Comparison of ENCODE assay signal across 23 cellular contexts in the genomic region with DNA sequence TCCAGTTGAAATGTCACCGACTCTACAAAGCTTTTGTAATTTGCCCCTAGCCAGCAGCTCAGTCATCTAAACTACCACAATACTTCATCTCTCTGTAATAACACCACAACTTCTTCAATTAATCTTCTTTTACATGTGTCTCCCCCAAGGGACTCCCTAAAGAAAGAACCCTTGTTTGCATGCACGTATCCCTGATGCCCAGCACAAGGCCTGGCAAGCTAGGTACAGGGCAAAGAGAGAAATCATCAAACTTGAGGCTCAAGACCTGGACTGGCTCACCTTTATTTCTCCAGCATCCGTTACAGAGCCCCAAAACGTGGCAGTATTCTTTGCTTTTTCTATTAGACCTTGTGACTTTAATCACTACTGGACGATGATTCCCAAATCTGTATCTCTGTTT. TPM values are rescaled to one million over a fixed set of nuclear protein-coding genes. Genes with fewer than 3 reads are reported as not detected.
A peak's percentile ranks its signal among the peaks of the same experiment; 100 is the strongest.
DNase-seq lines count a peak whose midpoint lies in the region; ATAC-seq, FAIRE-seq and TF ChIP-seq lines count a peak whose summit lies in the region.
"Had no signal": no experiment of that assay in that cellular context is flagged by ENCODE, and none has a peak within 500 bp of the region (broad histone marks: within the 10 kb centered on the region; RNA-seq: fewer than 3 reads in every experiment).

No MANE protein-coding gene starts in this region.

- peaks cover 36% of the 10 kb centered on the region for H3K79me2 ChIP-seq in HepG2 (ENCODE audit: insufficient read depth, low read length)

- peaks cover 74% of the 10 kb centered on the region for H3K4me1 Mint-ChIP-seq in stimulated activated naive CD8-positive, alpha-beta T cell treated with anti-CD3 and anti-CD28 coated beads, Interleukin-15, Interleukin-2, amounts not matched to agents 100 ng/mL and 50 ng/mL, for 24 hours (ENCODE audit: low read depth)
- H3K4me1 Mint-ChIP-seq in stimulated activated naive CD8-positive, alpha-beta T cell treated with anti-CD3 and anti-CD28 coated beads, Interleukin-15, amount 100 ng/mL, for 72 hours, result peaks cover 50% of the 10 kb centered on the region

- 94% methylated on average over 5 of the region's 5 CpGs for WGBS in esophagus muscularis mucosa
- WGBS in HepG2 (ENCODE audit: low lambda C conversion rate), result 97% methylated on average over 5 of the region's 5 CpGs

- in situ Hi-C loops in HepG2 (cut with HindIII; ENCODE audit: extremely low pct_ligation_motif_present, low pct_unique_long_range_greater_than_20kb), result no loop called here

- peak overlapping the region; percentile 15 for H3K4me3 Mint-ChIP-seq in stimulated activated naive CD8-positive, alpha-beta T cell treated with anti-CD3 and anti-CD28 coated beads, Interleukin-15, Interleukin-2, amounts not matched to agents 100 ng/mL and 50 ng/mL, for 24 hours
- H3K4me3 Mint-ChIP-seq in stimulated activated naive CD8-positive, alpha-beta T cell treated with anti-CD3 and anti-CD28 coated beads, Interleukin-15, amount 100 ng/mL, for 72 hours, result peak overlapping the region in 1 of 2 donors; percentile 60
- H3K4me3 Mint-ChIP-seq: central memory CD8-positive, alpha-beta T cell; HFFc6 had no signal

- H3K36me3 Mint-ChIP-seq in stimulated activated naive CD8-positive, alpha-beta T cell treated with anti-CD3 and anti-CD28 coated beads, Interleukin-15, Interleukin-2, amounts not matched to agents 100 ng/mL and 50 ng/mL, for 24 hours (ENCODE audit: low read depth), result peaks cover 45% of the 10 kb centered on the region

- FAIRE-seq in HepG2 (lab: Jason Lieb, UNC), result no peak
- FAIRE-seq: astrocyte, GM12891 had no signal

- TF ChIP-seq POLR2A in esophagus muscularis mucosa (IDR thresholded peaks at IDR 0.05; ENCODE audit: low read depth) (no peak), HepG2 (IDR thresholded peaks at IDR 0.05; ENCODE audit: insufficient read depth in 1 of 2, low read depth in 2 of 2, low read length in 2 of 2) (no peak)

- intact Hi-C loops in esophagus muscularis mucosa (cut with DNase I) (loop anchor here (5.0 kb wide), 3 partner anchors 55 to 110 kb away; partner anchors contain the start of gene C2CD2), HepG2 (cut with micrococcal nuclease; ENCODE audit: unreplicated experiment) (no loop called here)

- no peak overlapping the region for H2AFZ ChIP-seq in HepG2 (ENCODE audit: low read length)

- no peak for TF ChIP-seq EP300 in esophagus muscularis mucosa (IDR thresholded peaks at IDR 0.05)
- TF ChIP-seq EP300 in HepG2 (IDR thresholded peaks at IDR 0.05; ENCODE audit: low read depth in 2 of 2, low read length in 2 of 2), result no peak
- TF ChIP-seq EP300 in HepG2 (CRISPR knock-in tag; IDR thresholded peaks at IDR 0.05; ENCODE audit: borderline replicate concordance), result no peak

- H4K20me1 ChIP-seq in HepG2 (ENCODE audit: insufficient read depth, low read length), result no peaks in the 10 kb centered on the region

- H3K9me3 ChIP-seq in esophagus muscularis mucosa (no peaks in the 10 kb centered on the region), HepG2 (ENCODE audit: low read length) (no peaks in the 10 kb centered on the region)
- H3K9me3 ChIP-seq: mucosa of descending colon, thyroid gland had no signal

- no peaks in the 10 kb centered on the region for H3K27me3 Mint-ChIP-seq in stimulated activated naive CD8-positive, alpha-beta T cell treated with anti-CD3 and anti-CD28 coated beads, Interleukin-15, Interleukin-2, amounts not matched to agents 100 ng/mL and 50 ng/mL, for 24 hours
- H3K27me3 Mint-ChIP-seq in stimulated activated naive CD8-positive, alpha-beta T cell treated with anti-CD3 and anti-CD28 coated beads, Interleukin-15, amount 100 ng/mL, for 72 hours, result no peaks in the 10 kb centered on the region
- H3K27me3 Mint-ChIP-seq: central memory CD8-positive, alpha-beta T cell had no signal

- no peaks in the 10 kb centered on the region for H3K9me3 Mint-ChIP-seq in stimulated activated naive CD8-positive, alpha-beta T cell treated with anti-CD3 and anti-CD28 coated beads, Interleukin-15, Interleukin-2, amounts not matched to agents 100 ng/mL and 50 ng/mL, for 24 hours
- peaks cover 0 to 4% of the 10 kb centered on the region in 2 donors for H3K9me3 Mint-ChIP-seq in stimulated activated naive CD8-positive, alpha-beta T cell treated with anti-CD3 and anti-CD28 coated beads, Interleukin-15, amount 100 ng/mL, for 72 hours
- H3K9me3 Mint-ChIP-seq: central memory CD8-positive, alpha-beta T cell; HFFc6 had no signal

- ATAC-seq in stimulated activated naive CD8-positive, alpha-beta T cell treated with anti-CD3 and anti-CD28 coated beads, Interleukin-15, amount 100 ng/mL, for 72 hours, result no peak
- ATAC-seq in GM21825 (IDR thresholded peaks at IDR 0.05; ENCODE audit: unreplicated experiment) (no peak), GM21529 (IDR thresholded peaks at IDR 0.05; ENCODE audit: unreplicated experiment) (no peak), HepG2 (no peak)
- ATAC-seq: mucosa of descending colon, Right ventricle myocardium inferior had no signal

- POLR2A ChIA-PET in HepG2 (lab: Yijun Ruan, JAX), result interaction anchor here (1.0 kb wide), 1 partner anchor 32 kb away, joined by 6 read pairs; no protein-coding TSS in a partner anchor

- no TSS peak for BruUV-seq in HepG2 (replicated peaks; lab: Mats Ljungman, UMichigan)

- H3K27ac ChIP-seq in esophagus muscularis mucosa (replicated peaks in 1 of 4), result no peak overlapping the region
- no peak overlapping the region for H3K27ac ChIP-seq in HepG2 (ENCODE audit: extremely low read length, insufficient read depth, low read length)
- H3K27ac ChIP-seq: thyroid gland had no signal

- H3K36me3 ChIP-seq in esophagus muscularis mucosa, result peaks cover 0 to 5% (median 2%) of the 10 kb centered on the region in 4 donors
- peaks cover 0 to 7% of the 10 kb centered on the region in 2 experiments; a peak in 2 of 5 replicates for H3K36me3 ChIP-seq in HepG2 (replicated peaks in 1 of 2; ENCODE audit: control insufficient read depth in 1 of 2, insufficient read depth in 2 of 2, low read length in 2 of 2)
- H3K36me3 ChIP-seq: thyroid gland had no signal

- H3K4me3 ChIP-seq in esophagus muscularis mucosa, result no peak overlapping the region
- H3K4me3 ChIP-seq in HepG2 (replicated peaks in 1 of 3; ENCODE audit: insufficient read depth in 1 of 3, low read depth in 2 of 3, low read length in 3 of 3), result no peak overlapping the region
- H3K4me3 ChIP-seq: mucosa of descending colon, thyroid gland had no signal

- H3K9ac ChIP-seq in HepG2 (ENCODE audit: insufficient read depth, low read depth, low read length), result no peak overlapping the region

- no peak for TF ChIP-seq RAD21 in HepG2 (CRISPR knock-in tag; IDR thresholded peaks at IDR 0.05)

- no peak overlapping the region for H3K4me2 ChIP-seq in HepG2 (ENCODE audit: low read depth, low read length)

- H3K4me1 ChIP-seq in esophagus muscularis mucosa (peaks cover 10 to 21% (median 16%) of the 10 kb centered on the region in 4 donors), HepG2 (ENCODE audit: insufficient read depth, low read length) (peaks cover 33% of the 10 kb centered on the region)

- no peaks in the 10 kb centered on the region for H3K27me3 ChIP-seq in esophagus muscularis mucosa
- no peaks in the 10 kb centered on the region for H3K27me3 ChIP-seq in HepG2 (ENCODE audit: control insufficient read depth in 1 of 2, insufficient read depth in 2 of 2, low read length in 2 of 2)
- H3K27me3 ChIP-seq: thyroid gland had no signal

- CTCF ChIA-PET in HepG2 (lab: Yijun Ruan, JAX; ENCODE audit: low intra/inter-chr PET ratio, low total read pairs), result no interaction called here

- no peak for DNase-seq in stimulated activated naive CD8-positive, alpha-beta T cell treated with anti-CD3 and anti-CD28 coated beads, Interleukin-15, amount 100 ng/mL, for 72 hours
- DNase-seq in RKO (ENCODE audit: low spot score) (peak; percentile 37), esophagus muscularis mucosa (ENCODE audit: extremely low spot score) (peak; percentile 74), NCI-H187 treated with DMSO at 0.1 percent for 48 hours (lab: John Stamatoyannopoulos, UW) (no peak), HepG2 (ENCODE audit: low spot score) (no peak)
- DNase-seq: activated CD4-positive, alpha-beta T cell treated with anti-CD3 and anti-CD28 coated beads for 1 hour; activated CD8-positive, alpha-beta memory T cell treated with anti-CD3 and anti-CD28 coated beads, Interleukin-2, amount 50 U/mL, for 48 hours; activated naive CD4-positive, alpha-beta T cell; HFFc6; hippocampal formation; KG1; mucosa of descending colon; NCI-H1694 treated with DMSO at 0.1 percent for 48 hours; NCI-H2227 treated with DMSO at 0.1 percent for 48 hours; stimulated activated naive CD4-positive, alpha-beta T cell; thyroid gland had no signal

- peak overlapping the region; percentile 17 for H3K27ac Mint-ChIP-seq in stimulated activated naive CD8-positive, alpha-beta T cell treated with anti-CD3 and anti-CD28 coated beads, Interleukin-15, Interleukin-2, amounts not matched to agents 100 ng/mL and 50 ng/mL, for 24 hours
- H3K27ac Mint-ChIP-seq in stimulated activated naive CD8-positive, alpha-beta T cell treated with anti-CD3 and anti-CD28 coated beads, Interleukin-15, amount 100 ng/mL, for 72 hours, result no peak overlapping the region
- H3K27ac Mint-ChIP-seq: HFFc6 had no signal

- TF ChIP-seq CTCF in esophagus muscularis mucosa (IDR thresholded peaks at IDR 0.05) (no peak), HepG2 (CRISPR knock-in tag; IDR thresholded peaks at IDR 0.05) (no peak)

RNA-seq across cellular contexts. Expression of gene ZBTB21, which starts 2.6 kb away (rescaled TPM):
- total RNA-seq in esophagus muscularis mucosa (10 to 100 TPM in 1 of 4 donors, 1 to 10 TPM in 3; 5.9 to 15.1 (median 9.2) TPM), HepG2 (2016; rRNA removed; fragmentation: Illumina TruSeq; extraction: Trizol) (6.1 and 7.7 TPM in 2 replicates)
- 0.97 and 1.3 TPM in 2 replicates for total RNA-seq in HepG2 (2016; cell fraction: cytosol; rRNA removed; fragmentation: Illumina TruSeq; extraction: Trizol; ENCODE audit: low read depth)
- total RNA-seq in HepG2 (2016; cell fraction: insoluble cytoplasmic fraction; rRNA removed; fragmentation: Illumina TruSeq; extraction: Trizol), result 5.5 and 8.3 TPM in 2 replicates
- total RNA-seq in HepG2 (2016; cell fraction: membrane; rRNA removed; fragmentation: Illumina TruSeq; extraction: Trizol), result 3.0 and 3.4 TPM in 2 replicates
- total RNA-seq in HepG2 (2016; cell fraction: nucleus; rRNA removed; fragmentation: Illumina TruSeq; extraction: Trizol), result 8.5 and 10.3 TPM in 2 replicates
- 2.5 and 4.5 TPM in 2 replicates for polyA plus RNA-seq in HepG2 (2011; rRNA removed)
- polyA plus RNA-seq in HepG2 (2011; cell fraction: cytosol; rRNA removed), result 1.6 and 2.3 TPM in 2 replicates
- 4.3 and 8.3 TPM in 2 replicates for polyA plus RNA-seq in HepG2 (2011; cell fraction: nucleus; rRNA removed)
- 3.7 and 5.1 TPM in 2 replicates for polyA plus RNA-seq in HepG2 (2012)
- 0.25 TPM in 2 replicates for polyA plus RNA-seq in HepG2 (2016; cell fraction: cytosol; fragmentation: Illumina TruSeq; extraction: Trizol; ENCODE audit: low read depth)
- polyA plus RNA-seq in HepG2 (2016; cell fraction: insoluble cytoplasmic fraction; fragmentation: Illumina TruSeq; extraction: Trizol; ENCODE audit: low read depth), result 5.7 and 5.8 TPM in 2 replicates
- polyA plus RNA-seq in HepG2 (2016; cell fraction: membrane; fragmentation: Illumina TruSeq; extraction: Trizol; ENCODE audit: low read depth), result 0.60 and 0.90 TPM in 2 replicates
- polyA plus RNA-seq in HepG2 (2016; cell fraction: nucleus; fragmentation: Illumina TruSeq; extraction: Trizol; ENCODE audit: insufficient read depth, low read depth), result 8.0 and 9.0 TPM in 2 replicates
- polyA minus RNA-seq in HepG2 (2011; rRNA and poly(A)+ RNA removed; ENCODE audit: low replicate concordance), result 6.1 and 21.7 TPM in 2 replicates
- polyA minus RNA-seq in HepG2 (2011; cell fraction: cytosol; rRNA and poly(A)+ RNA removed), result 4.0 and 6.0 TPM in 2 replicates
- 14.5 and 16.0 TPM in 2 replicates for polyA minus RNA-seq in HepG2 (2011; cell fraction: nucleus; rRNA and poly(A)+ RNA removed)

RNA-seq across cellular contexts. Expression of gene C2CD2, which starts 53.7 kb away (rescaled TPM):
- 10 to 100 TPM; 11.6 to 25.3 (median 18.9) TPM for total RNA-seq in esophagus muscularis mucosa
- total RNA-seq in HepG2 (2016; rRNA removed; fragmentation: Illumina TruSeq; extraction: Trizol), result 10.4 and 12.5 TPM in 2 replicates
- 7.3 and 11.5 TPM in 2 replicates for total RNA-seq in HepG2 (2016; cell fraction: cytosol; rRNA removed; fragmentation: Illumina TruSeq; extraction: Trizol; ENCODE audit: low read depth)
- 10.9 and 12.2 TPM in 2 replicates for total RNA-seq in HepG2 (2016; cell fraction: insoluble cytoplasmic fraction; rRNA removed; fragmentation: Illumina TruSeq; extraction: Trizol)
- 9.5 and 12.2 TPM in 2 replicates for total RNA-seq in HepG2 (2016; cell fraction: membrane; rRNA removed; fragmentation: Illumina TruSeq; extraction: Trizol)
- 14.5 and 19.4 TPM in 2 replicates for total RNA-seq in HepG2 (2016; cell fraction: nucleus; rRNA removed; fragmentation: Illumina TruSeq; extraction: Trizol)
- 19.5 and 19.7 TPM in 2 replicates for polyA plus RNA-seq in HepG2 (2011; rRNA removed)
- polyA plus RNA-seq in HepG2 (2011; cell fraction: cytosol; rRNA removed), result 11.6 and 12.9 TPM in 2 replicates
- polyA plus RNA-seq in HepG2 (2011; cell fraction: nucleus; rRNA removed), result 29.5 and 36.3 TPM in 2 replicates
- 8.1 and 8.7 TPM in 2 replicates for polyA plus RNA-seq in HepG2 (2012)
- 1.3 and 1.9 TPM in 2 replicates for polyA plus RNA-seq in HepG2 (2016; cell fraction: cytosol; fragmentation: Illumina TruSeq; extraction: Trizol; ENCODE audit: low read depth)
- 7.6 and 8.0 TPM in 2 replicates for polyA plus RNA-seq in HepG2 (2016; cell fraction: insoluble cytoplasmic fraction; fragmentation: Illumina TruSeq; extraction: Trizol; ENCODE audit: low read depth)
- polyA plus RNA-seq in HepG2 (2016; cell fraction: membrane; fragmentation: Illumina TruSeq; extraction: Trizol; ENCODE audit: low read depth), result 3.9 and 4.6 TPM in 2 replicates
- polyA plus RNA-seq in HepG2 (2016; cell fraction: nucleus; fragmentation: Illumina TruSeq; extraction: Trizol; ENCODE audit: insufficient read depth, low read depth), result 22.5 and 23.5 TPM in 2 replicates
- polyA minus RNA-seq in HepG2 (2011; rRNA and poly(A)+ RNA removed; ENCODE audit: low replicate concordance), result 80.5 and 82.8 TPM in 2 replicates
- 15.5 and 21.5 TPM in 2 replicates for polyA minus RNA-seq in HepG2 (2011; cell fraction: cytosol; rRNA and poly(A)+ RNA removed)
- 34.5 and 38.3 TPM in 2 replicates for polyA minus RNA-seq in HepG2 (2011; cell fraction: nucleus; rRNA and poly(A)+ RNA removed)

Comparison
In these comparisons a context has a peak if more than half of its experiments do, and no peak if none do; other contexts are left out.
1. DNase-seq: peak in RKO (single experiment) and esophagus muscularis mucosa (single experiment); none in stimulated activated naive CD8-positive, alpha-beta T cell treated with anti-CD3 and anti-CD28 coated beads, Interleukin-15, amount 100 ng/mL, for 72 hours (0 of 2), NCI-H187 treated with DMSO at 0.1 percent for 48 hours (single experiment) and HepG2 (single experiment).